In genomic region chr12:126588586-126589249, GRCh38 we compare ENCODE assay signal across 14 cellular contexts.
DNase-seq lines count a peak whose midpoint lies in the region; ATAC-seq and TF ChIP-seq lines count a peak whose summit lies in the region.
"Had no signal": no experiment of that assay in that cellular context is flagged by ENCODE, and none has a peak within 500 bp of the region (broad histone marks: within the 10 kb centered on the region; RNA-seq: fewer than 3 reads in every experiment).

No MANE protein-coding gene starts in this region.

- DNase-seq in CD8-positive, alpha-beta memory T cell: no peak
- DNase-seq in LHCN-M2 (ENCODE audit: low read depth) (peak; percentile 25), caudate nucleus (lab: John Stamatoyannopoulos, UW) (no peak), foreskin fibroblast (no peak)
- peak; percentile 4 for DNase-seq in activated T-helper 1 cell treated with anti-CD3 and anti-CD28 coated beads, Interleukin-12 subunit alpha, Interleukin-12 subunit beta, Interleukin-2, Interleukin-4 antibody, amounts not matched to agents 30 ng/mL and 10 ng/mL and 1 ng/mL, durations not matched to agents 14 hours and 24 hours and 36 hours (ENCODE audit: low spot score)
- DNase-seq in naive thymus-derived CD4-positive, alpha-beta T cell: peak in 5 of 9 donors; percentile 0 to 45 (median 25)
- DNase-seq: mucosa of descending colon, Right ventricle myocardium superior, T-helper 9 cell, upper lobe of left lung had no signal

- intact Hi-C loops in activated T-helper 1 cell treated with anti-CD3 and anti-CD28 coated beads, Interleukin-12 subunit alpha, Interleukin-12 subunit beta, Interleukin-2, Interleukin-4 antibody, amounts not matched to agents 30 ng/mL and 10 ng/mL and 1 ng/mL, durations not matched to agents 14 hours and 24 hours and 36 hours (cut with micrococcal nuclease): loop anchor here (1.0 to 10.0 kb wide), 6 partner anchors 16 to 536 kb away; no protein-coding TSS in a partner anchor
- intact Hi-C loops in naive thymus-derived CD4-positive, alpha-beta T cell (cut with micrococcal nuclease): no loop called here

- H3K27me3 ChIP-seq in CD8-positive, alpha-beta memory T cell (ENCODE audit: insufficient read depth, low read length, poor library complexity, severe bottlenecking): no peaks in the 10 kb centered on the region
- no peaks in the 10 kb centered on the region for H3K27me3 ChIP-seq in naive thymus-derived CD4-positive, alpha-beta T cell (ENCODE audit: control insufficient read depth in 2 of 2, insufficient read depth in 2 of 2, low read length in 2 of 2)
- H3K27me3 ChIP-seq: upper lobe of left lung had no signal

- CTCF ChIA-PET in CD8-positive, alpha-beta memory T cell (lab: Charles Lee): no interaction called here
- CTCF ChIA-PET in naive thymus-derived CD4-positive, alpha-beta T cell (lab: Charles Lee): no interaction called here

- no peaks in the 10 kb centered on the region for H3K36me3 Mint-ChIP-seq in CD8-positive, alpha-beta memory T cell
- H3K36me3 Mint-ChIP-seq in activated T-helper 1 cell treated with anti-CD3 and anti-CD28 coated beads, Interleukin-12 subunit alpha, Interleukin-12 subunit beta, Interleukin-2, Interleukin-4 antibody, amounts not matched to agents 30 ng/mL and 10 ng/mL and 1 ng/mL, durations not matched to agents 14 hours and 24 hours and 36 hours (ENCODE audit: low read depth): peaks cover 5% of the 10 kb centered on the region
- no peaks in the 10 kb centered on the region for H3K36me3 Mint-ChIP-seq in naive thymus-derived CD4-positive, alpha-beta T cell
- H3K36me3 Mint-ChIP-seq: CD14-positive monocyte had no signal

- POLR2A ChIA-PET in CD8-positive, alpha-beta memory T cell (lab: Charles Lee): no interaction called here
- POLR2A ChIA-PET in naive thymus-derived CD4-positive, alpha-beta T cell (lab: Charles Lee): no interaction called here

- peak; percentile 48 for ATAC-seq in naive thymus-derived CD4-positive, alpha-beta T cell
- ATAC-seq in GM19395 (IDR thresholded peaks at IDR 0.05; ENCODE audit: unreplicated experiment) (no peak), HG02870 (IDR thresholded peaks at IDR 0.05; ENCODE audit: unreplicated experiment) (no peak)
- ATAC-seq: mucosa of descending colon had no signal

- no peaks in the 10 kb centered on the region for H3K9me3 ChIP-seq in CD8-positive, alpha-beta memory T cell (ENCODE audit: low read length)
- no peaks in the 10 kb centered on the region for H3K9me3 ChIP-seq in naive thymus-derived CD4-positive, alpha-beta T cell (ENCODE audit: control insufficient read depth in 2 of 3, low read length in 3 of 3)
- H3K9me3 ChIP-seq: upper lobe of left lung had no signal

- H3K4me3 ChIP-seq in CD8-positive, alpha-beta memory T cell (ENCODE audit: low read length): no peak overlapping the region
- no peak overlapping the region for H3K4me3 ChIP-seq in naive thymus-derived CD4-positive, alpha-beta T cell (ENCODE audit: low read length)
- H3K4me3 ChIP-seq in foreskin fibroblast (ENCODE audit: low read depth in 1 of 2, low read length in 2 of 2): no peak overlapping the region
- H3K4me3 ChIP-seq: mucosa of descending colon, upper lobe of left lung had no signal

- peak overlapping the region in 5 of 8 donors; percentile 12 to 69 (median 51) for H3K27ac Mint-ChIP-seq in CD8-positive, alpha-beta memory T cell
- H3K27ac Mint-ChIP-seq in activated T-helper 1 cell treated with anti-CD3 and anti-CD28 coated beads, Interleukin-12 subunit alpha, Interleukin-12 subunit beta, Interleukin-2, Interleukin-4 antibody, amounts not matched to agents 30 ng/mL and 10 ng/mL and 1 ng/mL, durations not matched to agents 14 hours and 24 hours and 36 hours: peak overlapping the region; percentile 68
- peak overlapping the region in 8 of 9 donors; percentile 11 to 69 (median 30) for H3K27ac Mint-ChIP-seq in naive thymus-derived CD4-positive, alpha-beta T cell
- H3K27ac Mint-ChIP-seq: CD14-positive monocyte had no signal

- no peaks in the 10 kb centered on the region for H3K4me1 ChIP-seq in CD8-positive, alpha-beta memory T cell (ENCODE audit: insufficient read depth, low read length)
- H3K4me1 ChIP-seq in naive thymus-derived CD4-positive, alpha-beta T cell (ENCODE audit: control insufficient read depth in 2 of 2, insufficient read depth in 2 of 2, low read length in 2 of 2): no peaks in the 10 kb centered on the region
- H3K4me1 ChIP-seq: parathyroid adenoma had no signal

- no peaks in the 10 kb centered on the region for H3K9me3 Mint-ChIP-seq in CD8-positive, alpha-beta memory T cell
- H3K9me3 Mint-ChIP-seq in activated T-helper 1 cell treated with anti-CD3 and anti-CD28 coated beads, Interleukin-12 subunit alpha, Interleukin-12 subunit beta, Interleukin-2, Interleukin-4 antibody, amounts not matched to agents 30 ng/mL and 10 ng/mL and 1 ng/mL, durations not matched to agents 14 hours and 24 hours and 36 hours: peaks cover 15% of the 10 kb centered on the region
- peaks cover 0 to 22% (median 1%) of the 10 kb centered on the region in 11 donors for H3K9me3 Mint-ChIP-seq in naive thymus-derived CD4-positive, alpha-beta T cell

- H3K36me3 ChIP-seq in CD8-positive, alpha-beta memory T cell (ENCODE audit: insufficient read depth, low read length): no peaks in the 10 kb centered on the region
- no peaks in the 10 kb centered on the region for H3K36me3 ChIP-seq in naive thymus-derived CD4-positive, alpha-beta T cell (ENCODE audit: control insufficient read depth in 2 of 3, insufficient read depth in 3 of 3, low read length in 3 of 3)
- H3K36me3 ChIP-seq: upper lobe of left lung had no signal

- peaks cover 0 to 2% of the 10 kb centered on the region in 2 donors for H3K27me3 Mint-ChIP-seq in CD8-positive, alpha-beta memory T cell
- H3K27me3 Mint-ChIP-seq in activated T-helper 1 cell treated with anti-CD3 and anti-CD28 coated beads, Interleukin-12 subunit alpha, Interleukin-12 subunit beta, Interleukin-2, Interleukin-4 antibody, amounts not matched to agents 30 ng/mL and 10 ng/mL and 1 ng/mL, durations not matched to agents 14 hours and 24 hours and 36 hours (ENCODE audit: insufficient read depth): no peaks in the 10 kb centered on the region
- H3K27me3 Mint-ChIP-seq in naive thymus-derived CD4-positive, alpha-beta T cell: peaks cover 0 to 3% (median 0%) of the 10 kb centered on the region in 5 donors

- peak overlapping the region in 2 of 7 donors; percentile 6 to 27 for H3K4me3 Mint-ChIP-seq in CD8-positive, alpha-beta memory T cell
- H3K4me3 Mint-ChIP-seq in activated T-helper 1 cell treated with anti-CD3 and anti-CD28 coated beads, Interleukin-12 subunit alpha, Interleukin-12 subunit beta, Interleukin-2, Interleukin-4 antibody, amounts not matched to agents 30 ng/mL and 10 ng/mL and 1 ng/mL, durations not matched to agents 14 hours and 24 hours and 36 hours: peak overlapping the region; percentile 52
- H3K4me3 Mint-ChIP-seq in naive thymus-derived CD4-positive, alpha-beta T cell: peak overlapping the region in 9 of 10 donors; percentile 17 to 71 (median 59)
- H3K4me3 Mint-ChIP-seq: CD14-positive monocyte had no signal

- no peak overlapping the region for H3K27ac ChIP-seq in CD8-positive, alpha-beta memory T cell (ENCODE audit: low read depth, low read length)
- no peak overlapping the region for H3K27ac ChIP-seq in naive thymus-derived CD4-positive, alpha-beta T cell (ENCODE audit: low read depth, low read length)
- no peak overlapping the region for H3K27ac ChIP-seq in caudate nucleus (ENCODE audit: low read depth, low read length)
- H3K27ac ChIP-seq: parathyroid adenoma, upper lobe of left lung had no signal

- no peak for TF ChIP-seq CTCF in foreskin fibroblast (IDR thresholded peaks at IDR 0.05; ENCODE audit: low read depth, low read length)

- H3K4me1 Mint-ChIP-seq in CD8-positive, alpha-beta memory T cell: peaks cover 11 to 20% (median 15%) of the 10 kb centered on the region in 3 donors
- peaks cover 19% of the 10 kb centered on the region for H3K4me1 Mint-ChIP-seq in activated T-helper 1 cell treated with anti-CD3 and anti-CD28 coated beads, Interleukin-12 subunit alpha, Interleukin-12 subunit beta, Interleukin-2, Interleukin-4 antibody, amounts not matched to agents 30 ng/mL and 10 ng/mL and 1 ng/mL, durations not matched to agents 14 hours and 24 hours and 36 hours (ENCODE audit: low read depth)
- peaks cover 9 to 34% (median 24%) of the 10 kb centered on the region in 7 donors for H3K4me1 Mint-ChIP-seq in naive thymus-derived CD4-positive, alpha-beta T cell
- H3K4me1 Mint-ChIP-seq: CD14-positive monocyte had no signal

Comparison
In these comparisons a context has a peak if more than half of its experiments do, and no peak if none do; other contexts are left out.
1. DNase-seq: peak in LHCN-M2 (single experiment), activated T-helper 1 cell treated with anti-CD3 and anti-CD28 coated beads, Interleukin-12 subunit alpha, Interleukin-12 subunit beta, Interleukin-2, Interleukin-4 antibody, amounts not matched to agents 30 ng/mL and 10 ng/mL and 1 ng/mL, durations not matched to agents 14 hours and 24 hours and 36 hours (single experiment) and naive thymus-derived CD4-positive, alpha-beta T cell (5 of 9); none in CD8-positive, alpha-beta memory T cell (0 of 5), caudate nucleus (0 of 61) and foreskin fibroblast (0 of 2).
2. Peak in every context shown above with its lines, with median percentiles within 50 percentile points of each other: H3K27ac Mint-ChIP-seq.